In the genomic region with DNA sequence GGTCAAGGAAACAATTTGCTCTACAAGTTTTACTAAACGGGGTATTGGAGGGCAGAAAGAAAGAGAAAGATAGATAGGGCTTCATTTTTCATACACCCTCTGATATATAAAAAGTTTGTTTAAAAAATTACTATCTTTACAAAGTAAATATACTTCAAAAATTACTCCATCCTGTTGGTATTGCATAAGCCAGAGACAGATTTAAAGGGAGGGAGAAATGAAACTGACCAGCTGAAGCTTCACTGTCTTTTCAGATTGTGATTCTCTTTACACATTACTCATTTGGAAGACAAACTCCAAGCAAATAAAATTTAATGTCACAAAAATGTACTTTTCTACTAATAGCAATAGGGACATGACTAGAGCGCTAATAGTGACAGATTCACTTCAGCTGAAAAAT, we compare ENCODE assay signal across 1 cellular context.
TF ChIP-seq lines count a peak whose summit lies in the region.

No MANE protein-coding gene starts in this region.

TF ChIP-seq in SK-N-SH, 30 proteins besides CTCF, POLR2A, EP300 and RAD21 (continued from another document):
- TF ChIP-seq FOSL2 (IDR thresholded peaks at IDR 0.05; ENCODE audit: borderline replicate concordance, low read depth) (no peak), FOXM1 (IDR thresholded peaks at IDR 0.05; ENCODE audit: low read depth) (no peak)
